8 cellular contexts compared by ENCODE assay signal in genomic region chr19:47225746-47226425, GRCh38. TPM values are rescaled to one million over a fixed set of nuclear protein-coding genes. Genes with fewer than 3 reads are reported as not detected.
DNase-seq lines count a peak whose midpoint lies in the region; ATAC-seq, FAIRE-seq and TF ChIP-seq lines count a peak whose summit lies in the region.

No MANE protein-coding gene starts in this region.

- peak; percentile 37 to 66 (median 51) for TF ChIP-seq CTCF in right lobe of liver (IDR thresholded peaks at IDR 0.05)

- peak; percentile 100 for TF ChIP-seq POLR2A in right lobe of liver (IDR thresholded peaks at IDR 0.05)

- peak overlapping the region; percentile 59 to 97 (median 71) for H3K4me3 ChIP-seq in right lobe of liver

- peak overlapping the region; percentile 97 to 100 (median 97) for H3K27ac ChIP-seq in right lobe of liver

- H3K9me3 ChIP-seq in right lobe of liver = no peaks in the 10 kb centered on the region

- 10% methylated on average over 11 of the region's 59 CpGs for WGBS in right lobe of liver (ENCODE audit: insufficient coverage, low coverage, low lambda C conversion rate, missing lambda C conversion rate)

- peak; percentile 66 for FAIRE-seq in GM18507 (lab: Jason Lieb, UNC)

- H3K36me3 ChIP-seq in right lobe of liver = peaks cover 0 to 6% (median 2%) of the 10 kb centered on the region in 4 donors

- ATAC-seq in HG03175 (IDR thresholded peaks at IDR 0.05; ENCODE audit: unreplicated experiment) (peak; percentile 46), right lobe of liver (peak; percentile 51 to 80 (median 77))

- no peaks in the 10 kb centered on the region for H3K27me3 ChIP-seq in right lobe of liver

- intact Hi-C loops in right lobe of liver (cut with DNase I) = no loop called here

- H3K4me1 ChIP-seq in right lobe of liver = peaks cover 0 to 18% (median 8%) of the 10 kb centered on the region in 4 donors

- DNase-seq in 8988T = peak; percentile 91
- peak; percentile 91 for DNase-seq in GM18507 (ENCODE audit: extremely low spot score, insufficient read length, low read depth)
- DNase-seq in NCI-H526 (lab: John Stamatoyannopoulos, UW) = peak; percentile 42 to 92
- DNase-seq in activated CD4-positive, alpha-beta T cell treated with anti-CD3 and anti-CD28 coated beads, Interleukin-2, amount 50 U/mL, for 24 hours (ENCODE audit: low read depth in 1 of 2, low spot score in 1 of 2) = peak; percentile 68 to 71
- DNase-seq in dermis blood vessel endothelial cell = peak; percentile 89
- peak; percentile 90 to 93 (median 92) for DNase-seq in right lobe of liver
- peak; percentile 79 to 82 for DNase-seq in stimulated activated CD4-positive, alpha-beta T cell treated with anti-CD3 and anti-CD28 coated beads, Interleukin-2, amount 100 ng/mL, for 48 hours

RNA-seq across cellular contexts. Expression of gene BBC3, which starts 5.1 kb away (rescaled TPM):
- total RNA-seq in dermis blood vessel endothelial cell = 24.5 and 26.9 TPM in 2 replicates
- total RNA-seq in right lobe of liver = 1 to 10 TPM; 1.8 to 8.0 (median 3.1) TPM

RNA-seq across cellular contexts. Expression of gene CCDC9, which starts 30.4 kb away (rescaled TPM):
- total RNA-seq in dermis blood vessel endothelial cell (3.4 and 4.9 TPM in 2 replicates), right lobe of liver (10 to 100 TPM in 2 of 6 experiments, 1 to 10 TPM in 4; 5.8 to 15.1 (median 9.1) TPM)

RNA-seq across cellular contexts. Expression of gene INAFM1, which starts 48.8 kb away (rescaled TPM):
- total RNA-seq in dermis blood vessel endothelial cell (1.1 and 1.5 TPM in 2 replicates), right lobe of liver (1 to 10 TPM; 2.2 to 5.8 (median 4.4) TPM)

Comparison
In these comparisons a context has a peak if more than half of its experiments do, and no peak if none do; other contexts are left out.
1. Peak in every context shown above with its lines: DNase-seq, ATAC-seq, H3K4me3 ChIP-seq and H3K27ac ChIP-seq.